ENCODE assay signal across 11 cellular contexts in the genomic region with DNA sequence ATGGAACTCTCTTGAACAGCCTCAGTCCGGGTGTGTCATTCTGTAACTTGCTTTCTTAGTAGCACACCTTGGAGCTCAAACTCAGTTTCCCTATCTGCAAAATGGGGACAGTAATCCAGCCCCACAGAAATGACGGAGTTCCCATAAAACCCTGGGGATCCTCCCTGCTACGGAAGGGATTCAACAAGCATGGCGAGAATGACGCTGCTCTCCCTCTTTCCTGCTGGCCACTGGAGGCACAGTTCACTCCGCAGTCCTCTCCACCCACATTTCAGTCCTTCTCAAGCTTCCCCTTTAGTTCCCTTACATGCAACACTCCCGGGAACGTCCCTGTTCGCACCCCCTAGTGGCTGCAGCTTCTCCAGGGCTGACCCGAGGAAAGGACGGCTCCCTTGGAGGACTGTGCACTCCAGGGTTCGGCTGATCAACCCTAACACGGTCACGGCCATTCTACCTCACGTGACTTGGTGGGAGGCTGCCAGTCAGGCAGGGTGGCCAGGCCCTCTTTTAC. TPM values are rescaled to one million over a fixed set of nuclear protein-coding genes. Genes with fewer than 3 reads are reported as not detected.
DNase-seq lines count a peak whose midpoint lies in the region; ATAC-seq and TF ChIP-seq lines count a peak whose summit lies in the region.
"Had no signal": no experiment of that assay in that cellular context is flagged by ENCODE, and none has a peak within 500 bp of the region (broad histone marks: within the 10 kb centered on the region; RNA-seq: fewer than 3 reads in every experiment).

No MANE protein-coding gene starts in this region.

- intact Hi-C loops in activated CD4-positive, alpha-beta T cell treated with anti-CD3 and anti-CD28 coated beads for 36 hours (cut with DNase I, micrococcal nuclease): no loop called here
- intact Hi-C loops in posterior vena cava (cut with DNase I): no loop called here

- no peak overlapping the region for H3K4me3 Mint-ChIP-seq in activated CD4-positive, alpha-beta T cell treated with anti-CD3 and anti-CD28 coated beads for 36 hours

- no peaks in the 10 kb centered on the region for H3K9me3 Mint-ChIP-seq in activated CD4-positive, alpha-beta T cell treated with anti-CD3 and anti-CD28 coated beads for 36 hours (ENCODE audit: low read depth)

- no peaks in the 10 kb centered on the region for H3K27me3 ChIP-seq in foreskin keratinocyte
- H3K27me3 ChIP-seq: neutrophil had no signal

- H3K4me1 Mint-ChIP-seq in activated CD4-positive, alpha-beta T cell treated with anti-CD3 and anti-CD28 coated beads for 36 hours: peaks cover 35% of the 10 kb centered on the region

- ATAC-seq in activated CD4-positive, alpha-beta T cell treated with anti-CD3 and anti-CD28 coated beads for 36 hours: no peak
- ATAC-seq in foreskin keratinocyte: peak; percentile 26
- ATAC-seq in GM21825 (IDR thresholded peaks at IDR 0.05; ENCODE audit: unreplicated experiment): no peak
- no peak for ATAC-seq in GM18907 (IDR thresholded peaks at IDR 0.05; ENCODE audit: unreplicated experiment)
- no peak for ATAC-seq in GM21447 (IDR thresholded peaks at IDR 0.05; ENCODE audit: unreplicated experiment)

- no peaks in the 10 kb centered on the region for H3K4me1 ChIP-seq in foreskin keratinocyte

- no peak overlapping the region for H3K27ac ChIP-seq in foreskin keratinocyte
- H3K27ac ChIP-seq: BLaER1 treated with 17β-estradiol and CSF1 and Interleukin-3, amounts not matched to agents 10 nM and 100 nM; neutrophil; SJCRH30 had no signal

- CTCF ChIA-PET in activated CD4-positive, alpha-beta T cell treated with anti-CD3 and anti-CD28 coated beads for 36 hours (lab: Charles Lee): interaction anchor here (0.7 kb wide), 1 partner anchor 17 kb away, joined by 3 read pairs; no protein-coding TSS in a partner anchor

- peak; percentile 56 for TF ChIP-seq CTCF in foreskin keratinocyte (conservative IDR thresholded peaks at IDR 0.05)

- no peaks in the 10 kb centered on the region for H3K27me3 Mint-ChIP-seq in activated CD4-positive, alpha-beta T cell treated with anti-CD3 and anti-CD28 coated beads for 36 hours

- peak overlapping the region; percentile 65 for H3K27ac Mint-ChIP-seq in activated CD4-positive, alpha-beta T cell treated with anti-CD3 and anti-CD28 coated beads for 36 hours

- peak; percentile 9 for DNase-seq in activated CD4-positive, alpha-beta T cell treated with anti-CD3 and anti-CD28 coated beads for 36 hours
- DNase-seq in activated CD4-positive, alpha-beta T cell treated with anti-CD3 and anti-CD28 coated beads for 48 hours: no peak
- DNase-seq in UCSD-AML1 (lab: John Stamatoyannopoulos, UW; ENCODE audit: unreplicated experiment) (peak; percentile 21), foreskin keratinocyte (no peak), posterior vena cava (ENCODE audit: low spot score) (peak; percentile 89)

- POLR2A ChIA-PET in activated CD4-positive, alpha-beta T cell treated with anti-CD3 and anti-CD28 coated beads for 36 hours (lab: Charles Lee): interaction anchor here (0.8 kb wide), 1 partner anchor 1079 kb away, joined by 4 read pairs; no protein-coding TSS in a partner anchor

- peaks cover 68% of the 10 kb centered on the region for H3K36me3 Mint-ChIP-seq in activated CD4-positive, alpha-beta T cell treated with anti-CD3 and anti-CD28 coated beads for 36 hours (ENCODE audit: low read depth)

RNA-seq across cellular contexts. Expression of gene RUNX3, which starts 20.6 kb away (rescaled TPM):
- 100 to 1,000 TPM; 156 to 167 TPM for total RNA-seq in activated CD4-positive, alpha-beta T cell treated with anti-CD3 and anti-CD28 coated beads for 36 hours
- total RNA-seq in foreskin keratinocyte: 0.10 TPM in 1 of 2 replicates, not detected in the other
- polyA plus RNA-seq in foreskin keratinocyte: 0.11 TPM in 1 of 2 replicates, not detected in the other
- total RNA-seq in posterior vena cava: 1 to 10 TPM; 5.0 to 8.9 TPM

Comparison
In these comparisons a context has a peak if more than half of its experiments do, and no peak if none do; other contexts are left out.
1. DNase-seq: peak in activated CD4-positive, alpha-beta T cell treated with anti-CD3 and anti-CD28 coated beads for 36 hours (single experiment), UCSD-AML1 (single experiment) and posterior vena cava (single experiment); none in activated CD4-positive, alpha-beta T cell treated with anti-CD3 and anti-CD28 coated beads for 48 hours (single experiment) and foreskin keratinocyte (0 of 2).
2. RNA of gene RUNX3, which starts 20.6 kb away (total RNA-seq): 156 to 167 TPM in activated CD4-positive, alpha-beta T cell treated with anti-CD3 and anti-CD28 coated beads for 36 hours; 5.0 to 8.9 TPM in posterior vena cava and 0.10 TPM in foreskin keratinocyte; every median in the first group is over 10 times any median in the second.